In genomic region chr1:246930830-246931548, GRCh38 we compare ENCODE assay signal across 1 cellular context.
TF ChIP-seq lines count a peak whose summit lies in the region.

No MANE protein-coding gene starts in this region.

TF ChIP-seq in GM12878, 131 proteins besides CTCF, POLR2A, EP300 and RAD21 (continued from another document):
- TF ChIP-seq, protein P1, sequence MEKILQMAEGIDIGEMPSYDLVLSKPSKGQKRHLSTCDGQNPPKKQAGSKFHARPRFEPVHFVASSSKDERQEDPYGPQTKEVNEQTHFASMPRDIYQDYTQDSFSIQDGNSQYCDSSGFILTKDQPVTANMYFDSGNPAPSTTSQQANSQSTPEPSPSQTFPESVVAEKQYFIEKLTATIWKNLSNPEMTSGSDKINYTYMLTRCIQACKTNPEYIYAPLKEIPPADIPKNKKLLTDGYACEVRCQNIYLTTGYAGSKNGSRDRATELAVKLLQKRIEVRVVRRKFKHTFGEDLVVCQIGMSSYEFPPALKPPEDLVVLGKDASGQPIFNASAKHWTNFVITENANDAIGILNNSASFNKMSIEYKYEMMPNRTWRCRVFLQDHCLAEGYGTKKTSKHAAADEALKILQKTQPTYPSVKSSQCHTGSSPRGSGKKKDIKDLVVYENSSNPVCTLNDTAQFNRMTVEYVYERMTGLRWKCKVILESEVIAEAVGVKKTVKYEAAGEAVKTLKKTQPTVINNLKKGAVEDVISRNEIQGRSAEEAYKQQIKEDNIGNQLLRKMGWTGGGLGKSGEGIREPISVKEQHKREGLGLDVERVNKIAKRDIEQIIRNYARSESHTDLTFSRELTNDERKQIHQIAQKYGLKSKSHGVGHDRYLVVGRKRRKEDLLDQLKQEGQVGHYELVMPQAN (conservative IDR thresholded peaks at IDR 0.05): peak; percentile 61
- TF ChIP-seq, protein P2, sequence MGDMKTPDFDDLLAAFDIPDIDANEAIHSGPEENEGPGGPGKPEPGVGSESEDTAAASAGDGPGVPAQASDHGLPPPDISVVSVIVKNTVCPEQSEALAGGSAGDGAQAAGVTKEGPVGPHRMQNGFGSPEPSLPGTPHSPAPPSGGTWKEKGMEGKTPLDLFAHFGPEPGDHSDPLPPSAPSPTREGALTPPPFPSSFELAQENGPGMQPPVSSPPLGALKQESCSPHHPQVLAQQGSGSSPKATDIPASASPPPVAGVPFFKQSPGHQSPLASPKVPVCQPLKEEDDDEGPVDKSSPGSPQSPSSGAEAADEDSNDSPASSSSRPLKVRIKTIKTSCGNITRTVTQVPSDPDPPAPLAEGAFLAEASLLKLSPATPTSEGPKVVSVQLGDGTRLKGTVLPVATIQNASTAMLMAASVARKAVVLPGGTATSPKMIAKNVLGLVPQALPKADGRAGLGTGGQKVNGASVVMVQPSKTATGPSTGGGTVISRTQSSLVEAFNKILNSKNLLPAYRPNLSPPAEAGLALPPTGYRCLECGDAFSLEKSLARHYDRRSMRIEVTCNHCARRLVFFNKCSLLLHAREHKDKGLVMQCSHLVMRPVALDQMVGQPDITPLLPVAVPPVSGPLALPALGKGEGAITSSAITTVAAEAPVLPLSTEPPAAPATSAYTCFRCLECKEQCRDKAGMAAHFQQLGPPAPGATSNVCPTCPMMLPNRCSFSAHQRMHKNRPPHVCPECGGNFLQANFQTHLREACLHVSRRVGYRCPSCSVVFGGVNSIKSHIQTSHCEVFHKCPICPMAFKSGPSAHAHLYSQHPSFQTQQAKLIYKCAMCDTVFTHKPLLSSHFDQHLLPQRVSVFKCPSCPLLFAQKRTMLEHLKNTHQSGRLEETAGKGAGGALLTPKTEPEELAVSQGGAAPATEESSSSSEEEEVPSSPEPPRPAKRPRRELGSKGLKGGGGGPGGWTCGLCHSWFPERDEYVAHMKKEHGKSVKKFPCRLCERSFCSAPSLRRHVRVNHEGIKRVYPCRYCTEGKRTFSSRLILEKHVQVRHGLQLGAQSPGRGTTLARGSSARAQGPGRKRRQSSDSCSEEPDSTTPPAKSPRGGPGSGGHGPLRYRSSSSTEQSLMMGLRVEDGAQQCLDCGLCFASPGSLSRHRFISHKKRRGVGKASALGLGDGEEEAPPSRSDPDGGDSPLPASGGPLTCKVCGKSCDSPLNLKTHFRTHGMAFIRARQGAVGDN (IDR thresholded peaks at IDR 0.05): 0 out of 2 replicates have a peak, but pooled peaks have one; percentile 31
- TF ChIP-seq CBX5 (IDR thresholded peaks at IDR 0.05; ENCODE audit: low read depth) (0 out of 2 replicates have a peak, but pooled peaks have one; percentile 26), MTA2 (IDR thresholded peaks at IDR 0.05; ENCODE audit: low read depth) (no peak), BHLHE40 (IDR thresholded peaks at IDR 0.05; ENCODE audit: borderline replicate concordance in 1 of 2, low read depth in 2 of 2, low read length in 1 of 2) (peak in 1 of 2 experiments; percentile 2; a peak in 1 of 4 replicates), FOXM1 (IDR thresholded peaks at IDR 0.05; ENCODE audit: low read depth, low read length) (no peak), IKZF2 (IDR thresholded peaks at IDR 0.05) (peak; percentile 15 to 34; a peak in 2 of 4 replicates), CBFB (IDR thresholded peaks at IDR 0.05; ENCODE audit: low read depth) (no peak), CREB1 (IDR thresholded peaks at IDR 0.05; ENCODE audit: low read depth) (0 out of 2 replicates have a peak, but pooled peaks have one; percentile 10), CHD1 (IDR thresholded peaks at IDR 0.05; ENCODE audit: low read depth, low read length) (no peak), IKZF1 (conservative IDR thresholded peaks at IDR 0.05) (peak; percentile 26; the same call in 1 of the 2 replicates), TARDBP (IDR thresholded peaks at IDR 0.05; ENCODE audit: borderline replicate concordance) (no peak)
